In the genomic region with DNA sequence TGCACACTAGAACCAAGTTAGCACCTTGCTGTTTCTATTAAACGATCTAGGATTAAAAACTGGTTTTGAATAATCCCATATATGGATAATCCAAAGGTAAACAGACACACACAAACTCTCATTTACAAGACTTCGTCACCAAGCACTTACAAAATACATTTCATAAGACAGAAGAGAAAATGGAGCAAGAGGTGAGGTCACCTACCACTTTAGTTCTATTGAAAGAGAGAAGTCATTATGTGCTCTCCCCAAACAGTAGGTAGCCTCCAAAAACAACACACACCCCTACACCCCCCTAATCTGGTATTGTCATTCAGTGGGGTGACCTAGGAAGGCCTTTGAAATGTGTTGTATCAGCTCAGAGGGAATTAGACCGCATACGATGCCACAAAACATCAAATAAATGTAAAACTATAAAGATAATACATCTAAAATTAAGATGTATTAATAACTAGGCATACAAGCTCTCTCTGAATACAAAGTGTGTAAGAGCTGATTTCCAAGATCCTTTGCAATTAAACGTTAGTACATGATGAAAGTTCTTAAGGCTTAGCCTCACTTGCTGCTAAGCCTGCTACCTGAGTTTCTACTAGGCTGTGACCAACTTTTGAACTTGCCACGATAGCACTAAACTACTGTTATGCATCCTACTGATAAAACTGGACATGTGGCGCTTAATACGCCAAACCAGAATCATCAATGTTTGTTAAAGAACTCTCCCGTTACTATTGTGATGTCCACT, we compare ENCODE assay signal across 8 cellular contexts. TPM values are rescaled to one million over a fixed set of nuclear protein-coding genes. Genes with fewer than 3 reads are reported as not detected.
A peak's percentile ranks its signal among the peaks of the same experiment; 100 is the strongest.
DNase-seq lines count a peak whose midpoint lies in the region; ATAC-seq and TF ChIP-seq lines count a peak whose summit lies in the region.

No MANE protein-coding gene starts in this region.

- H3K9me3 Mint-ChIP-seq in MCF 10A (ENCODE audit: unreplicated experiment) = no peaks in the 10 kb centered on the region

- BruUV-seq in MCF 10A (replicated peaks; lab: Mats Ljungman, UMichigan) = TSS peak; percentile 55

- CTCF ChIA-PET in MCF 10A (lab: Yijun Ruan, JAX) = interaction anchor here (0.8 to 1.3 kb wide), 4 partner anchors 41 to 177 kb away, joined by 3 to 5 read pairs (median 4); a partner anchor contains a TSS

- intact Hi-C loops in MCF 10A (cut with micrococcal nuclease) (loop anchor here (2.0 to 10.0 kb wide), 2 partner anchors 110 to 176 kb away; no protein-coding TSS in a partner anchor), lower leg skin (cut with DNase I; ENCODE audit: low total_unique reads) (no loop called here), upper lobe of right lung (cut with DNase I) (no loop called here)

- ATAC-seq in GM19372 (IDR thresholded peaks at IDR 0.05; ENCODE audit: low read depth, unreplicated experiment) (peak; percentile 11), upper lobe of right lung (peak; percentile 16), GM19463 (IDR thresholded peaks at IDR 0.05; ENCODE audit: unreplicated experiment) (no peak)

- 25% methylated on average over 9 of the region's 9 CpGs for WGBS in lower leg skin, 2 donors

- TF ChIP-seq CTCF in AG10803 (conservative IDR thresholded peaks at IDR 0.05; ENCODE audit: low read length) (no peak), MCF 10A (IDR thresholded peaks at IDR 0.05; ENCODE audit: unreplicated experiment) (no peak), lower leg skin (IDR thresholded peaks at IDR 0.05) (no peak), upper lobe of right lung (IDR thresholded peaks at IDR 0.05) (no peak)

- no peaks in the 10 kb centered on the region for H3K27me3 Mint-ChIP-seq in MCF 10A (ENCODE audit: insufficient read depth, unreplicated experiment)

- H3K27ac ChIP-seq in upper lobe of right lung = peak overlapping the region; percentile 73

- DNase-seq in AG10803 (ENCODE audit: low read depth) (peak; percentile 12), NCI-H748 treated with DMSO at 0.1 percent for 48 hours (lab: John Stamatoyannopoulos, UW) (peak; percentile 29), MCF 10A (ENCODE audit: unreplicated experiment) (peak; percentile 70), lower leg skin (ENCODE audit: low spot score in 2 of 2) (no peak), upper lobe of right lung (no peak), putamen (ENCODE audit: low spot score) (no peak)

- H3K36me3 ChIP-seq in upper lobe of right lung = no peaks in the 10 kb centered on the region

- H3K36me3 Mint-ChIP-seq in MCF 10A (ENCODE audit: insufficient read depth, unreplicated experiment) = peaks cover 35% of the 10 kb centered on the region

- POLR2A ChIA-PET in MCF 10A (lab: Yijun Ruan, JAX) = interaction anchor here (0.8 to 3.8 kb wide), 15 partner anchors 8 to 464 kb away, joined by 3 to 54 read pairs (median 4); a partner anchor contains a TSS

- TF ChIP-seq POLR2A in lower leg skin (IDR thresholded peaks at IDR 0.05) = no peak

- peaks cover 24% of the 10 kb centered on the region for H3K4me1 ChIP-seq in upper lobe of right lung

- H3K4me1 Mint-ChIP-seq in MCF 10A (ENCODE audit: insufficient read depth, unreplicated experiment) = peaks cover 30% of the 10 kb centered on the region

- H3K27ac Mint-ChIP-seq in MCF 10A (ENCODE audit: low read depth, unreplicated experiment) = peak overlapping the region; percentile 93

- H3K4me3 Mint-ChIP-seq in MCF 10A (ENCODE audit: unreplicated experiment) = peak overlapping the region; percentile 99

- no peaks in the 10 kb centered on the region for H3K9me3 ChIP-seq in upper lobe of right lung

- H3K4me3 ChIP-seq in AG10803 (ENCODE audit: low read length) (peak overlapping the region; percentile 68), lower leg skin (ENCODE audit: low read depth, poor library complexity, severe bottlenecking) (peak overlapping the region; percentile 56), upper lobe of right lung (peak overlapping the region; percentile 80)

- no peaks in the 10 kb centered on the region for H3K27me3 ChIP-seq in upper lobe of right lung

RNA-seq across cellular contexts. Expression of a gene that starts 1.6 kb away (rescaled TPM):
- total RNA-seq in MCF 10A (2022) (80.7 and 83.9 TPM in 2 replicates), lower leg skin (100 to 1,000 TPM in 3 of 4 donors, 10 to 100 TPM in 1; 98.3 to 145 (median 111) TPM), upper lobe of right lung (40.6 TPM)

Comparison
In these comparisons a context has a peak if more than half of its experiments do, and no peak if none do; other contexts are left out.
1. DNase-seq: peak in AG10803 (single experiment), NCI-H748 treated with DMSO at 0.1 percent for 48 hours (single experiment) and MCF 10A (single experiment); none in lower leg skin (0 of 2), upper lobe of right lung (single experiment) and putamen (single experiment).
2. Peak in every context shown above with its lines, with median percentiles within 50 percentile points of each other: H3K4me3 ChIP-seq.